Comparison of ENCODE assay signal across 8 cellular contexts in the genomic region with DNA sequence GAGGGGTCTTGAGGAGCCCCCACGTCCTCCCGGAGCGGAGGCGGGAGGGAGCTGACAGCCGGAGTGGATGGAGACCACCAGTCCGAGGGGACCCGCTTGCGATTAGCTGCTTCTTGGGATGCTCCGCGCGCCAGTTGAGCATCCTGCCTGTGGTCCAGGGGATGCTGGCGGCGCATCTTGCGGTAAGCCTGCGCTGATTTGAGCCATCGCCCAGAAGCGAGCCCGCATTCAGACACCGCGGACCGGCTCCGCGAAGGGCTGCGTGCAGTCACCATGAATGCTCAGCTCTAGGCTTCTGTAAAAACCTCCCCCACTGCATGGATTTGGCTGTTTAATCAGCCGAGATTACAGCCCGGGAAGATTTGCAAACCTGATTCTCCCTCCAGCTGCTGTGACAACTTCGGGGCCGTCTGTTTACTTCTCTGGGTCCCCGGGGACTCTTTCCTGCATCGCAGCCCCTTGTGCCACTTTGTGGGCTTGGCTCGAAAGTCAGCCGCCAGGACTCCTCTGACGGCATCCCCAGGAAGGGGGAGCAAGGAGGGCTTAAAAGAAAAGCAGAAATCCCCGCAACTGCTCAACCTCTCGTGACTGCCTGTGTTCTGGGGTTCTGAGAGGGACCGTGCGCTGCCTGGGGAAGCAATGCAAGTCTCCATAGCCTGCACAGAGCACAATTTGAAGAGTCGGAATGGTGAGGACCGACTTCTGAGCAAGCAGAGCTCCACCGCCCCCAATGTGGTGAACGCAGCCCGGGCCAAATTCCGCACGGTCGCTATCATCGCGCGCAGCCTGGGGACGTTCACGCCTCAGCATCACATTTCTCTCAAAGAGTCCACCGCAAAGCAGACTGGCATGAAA.
A peak's percentile ranks its signal among the peaks of the same experiment; 100 is the strongest.
DNase-seq lines count a peak whose midpoint lies in the region; ATAC-seq and TF ChIP-seq lines count a peak whose summit lies in the region.

No MANE protein-coding gene starts in this region.

- TF ChIP-seq CTCF in thoracic aorta (IDR thresholded peaks at IDR 0.05): no peak

- H3K27me3 ChIP-seq in MG63 (peaks cover 58% of the 10 kb centered on the region), thoracic aorta (replicated peaks; ENCODE audit: insufficient read depth) (no peaks in the 10 kb centered on the region)

- peak; percentile 42 for DNase-seq in Daoy (ENCODE audit: low read depth)
- DNase-seq in MG63: peak; percentile 19
- peak in 20 of 61 donors; percentile 26 to 83 (median 56) for DNase-seq in caudate nucleus (lab: John Stamatoyannopoulos, UW)
- peak; percentile 46 for DNase-seq in left kidney (ENCODE audit: low read depth, low spot score)
- no peak for DNase-seq in thoracic aorta (ENCODE audit: low spot score)
- DNase-seq in GM19240 (ENCODE audit: insufficient read length, low spot score): no peak

- H3K27ac ChIP-seq in caudate nucleus (ENCODE audit: low read depth, low read length) (peak overlapping the region; percentile 71), thoracic aorta (no peak overlapping the region)

- H3K36me3 ChIP-seq in MG63: no peaks in the 10 kb centered on the region
- H3K36me3 ChIP-seq in thoracic aorta: no peaks in the 10 kb centered on the region

- peaks cover 0 to 26% of the 10 kb centered on the region in 2 donors for H3K4me1 ChIP-seq in thoracic aorta (ENCODE audit: control insufficient read depth in 1 of 2, low read depth in 2 of 2)

- H3K9me3 ChIP-seq in MG63 (no peaks in the 10 kb centered on the region), thoracic aorta (no peaks in the 10 kb centered on the region)

- ATAC-seq in thoracic aorta (ENCODE audit: insufficient number of reproducible peaks, low FRiP score, low read depth): no peak
- no peak for ATAC-seq in GM21786 (IDR thresholded peaks at IDR 0.05; ENCODE audit: unreplicated experiment)
- no peak for ATAC-seq in HG03280 (IDR thresholded peaks at IDR 0.05; ENCODE audit: unreplicated experiment)

- H3K4me3 ChIP-seq in MG63: no peak overlapping the region
- peak overlapping the region; percentile 72 for H3K4me3 ChIP-seq in thoracic aorta

Comparison
In these comparisons a context has a peak if more than half of its experiments do, and no peak if none do; other contexts are left out.
1. DNase-seq: peak in Daoy (single experiment), MG63 (single experiment) and left kidney (single experiment); none in thoracic aorta (single experiment) and GM19240 (single experiment).